In genomic region chr5:175526691-175527090, GRCh38 we compare ENCODE assay signal across 17 cellular contexts.
"Had no signal": no experiment of that assay in that cellular context is flagged by ENCODE, and none has a peak within 500 bp of the region (broad histone marks: within the 10 kb centered on the region; RNA-seq: fewer than 3 reads in every experiment).

No MANE protein-coding gene starts in this region.

- H3K9me3 Mint-ChIP-seq: neural crest cell; stimulated activated naive B cell treated with anti-CD40 and anti-IgM and Interleukin-4, amounts not matched to agents 10 μg/mL and 1 μg/mL and 100 μg/mL, for 72 hours had no signal

- ATAC-seq: gastroesophageal sphincter; heart left ventricle; left lung; stimulated activated naive B cell treated with anti-CD40 and anti-IgM and Interleukin-4, amounts not matched to agents 10 μg/mL and 1 μg/mL and 100 μg/mL, for 72 hours had no signal

- H3K27ac Mint-ChIP-seq: stimulated activated naive B cell treated with anti-CD40 and anti-IgM and Interleukin-4, amounts not matched to agents 10 μg/mL and 1 μg/mL and 100 μg/mL, for 72 hours had no signal

- H3K27me3 Mint-ChIP-seq: stimulated activated naive B cell treated with anti-CD40 and anti-IgM and Interleukin-4, amounts not matched to agents 10 μg/mL and 1 μg/mL and 100 μg/mL, for 72 hours had no signal

- H3K4me1 Mint-ChIP-seq: stimulated activated naive B cell treated with anti-CD40 and anti-IgM and Interleukin-4, amounts not matched to agents 10 μg/mL and 1 μg/mL and 100 μg/mL, for 72 hours had no signal

- H3K4me3 Mint-ChIP-seq: neural crest cell; stimulated activated naive B cell treated with anti-CD40 and anti-IgM and Interleukin-4, amounts not matched to agents 10 μg/mL and 1 μg/mL and 100 μg/mL, for 72 hours had no signal

- DNase-seq: activated CD8-positive, alpha-beta memory T cell treated with anti-CD3 and anti-CD28 coated beads for 24 hours; activated CD8-positive, alpha-beta memory T cell treated with anti-CD3 and anti-CD28 coated beads, Interleukin-2, amount 50 U/mL, for 48 hours; activated effector memory CD4-positive, alpha-beta T cell treated with Interleukin-2 at 50 U/mL for 16 hours; effector memory CD4-positive, alpha-beta T cell; heart left ventricle; left lung; mammary epithelial cell; midbrain; retina; SHP77 treated with DMSO at 0.1 percent for 48 hours; SK-N-SH; spleen; stimulated activated naive B cell treated with anti-CD40 and anti-IgM and Interleukin-4, amounts not matched to agents 10 μg/mL and 1 μg/mL and 100 μg/mL, for 72 hours; substantia nigra; tibial artery had no signal
